ENCODE assay signal across 7 cellular contexts in the genomic region with DNA sequence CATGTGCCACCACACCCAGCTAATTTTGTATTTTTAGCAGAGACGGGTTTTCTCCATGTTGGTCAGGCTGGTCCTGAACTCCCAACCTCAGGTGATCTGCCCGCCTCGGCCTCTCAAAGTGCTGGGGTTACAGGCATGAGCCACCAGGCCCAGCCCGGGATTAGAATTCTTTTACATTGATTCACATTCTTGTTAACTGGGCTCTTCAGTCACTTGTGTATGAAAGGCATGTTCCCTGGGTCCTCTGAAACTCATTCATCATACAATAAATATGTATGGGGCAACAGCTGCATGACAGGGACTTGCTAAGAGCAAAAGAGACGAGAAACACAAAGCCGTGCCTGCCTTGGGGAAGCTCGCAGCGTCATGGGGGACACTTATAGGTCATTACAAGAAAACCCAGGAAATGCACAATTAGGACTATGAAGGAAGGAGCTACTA. TPM values are rescaled to one million over a fixed set of nuclear protein-coding genes. Genes with fewer than 3 reads are reported as not detected.
DNase-seq lines count a peak whose midpoint lies in the region; ATAC-seq and TF ChIP-seq lines count a peak whose summit lies in the region.
"Not testable (repeated sequence)": the region's sequence is repeated elsewhere in the genome, so short reads cannot be mapped to it uniquely, and the experiment has no call there.

No MANE protein-coding gene starts in this region.

- H3K4me3 Mint-ChIP-seq in mesothelial cell of epicardium: not testable (repeated sequence)

- not testable (repeated sequence) for H3K4me3 ChIP-seq in Panc1 (ENCODE audit: low read depth in 2 of 2, low read length in 2 of 2); epithelial cell of esophagus (ENCODE audit: low read length); right atrium auricular region; retinal pigment epithelial cell (ENCODE audit: low read length)

- not testable (repeated sequence) for H3K36me3 Mint-ChIP-seq in mesothelial cell of epicardium

- H3K9me3 ChIP-seq in Panc1 (ENCODE audit: control insufficient read depth, insufficient read depth, low read depth, low read length); right atrium auricular region: not testable (repeated sequence)

- not testable (repeated sequence) for BruUV-seq in Panc1 (replicated peaks; lab: Mats Ljungman, UMichigan)

- in situ Hi-C loops in Panc1 (cut with HindIII; ENCODE audit: low pct_unique_long_range_greater_than_20kb, low sequenced_read_pairs): not testable (repeated sequence)

- H3K36me3 ChIP-seq in Panc1 (ENCODE audit: control insufficient read depth, insufficient read depth, low read length); right atrium auricular region: not testable (repeated sequence)

- intact Hi-C loops in Panc1 (cut with micrococcal nuclease; ENCODE audit: unreplicated experiment): not testable (repeated sequence)

- not testable (repeated sequence) for ATAC-seq in Panc1

- DNase-seq in EH (ENCODE audit: low read depth) (peak; percentile 62), astrocyte of the hippocampus (ENCODE audit: low read depth, low spot score) (peak; percentile 42), epithelial cell of esophagus (ENCODE audit: low read depth) (peak; percentile 82), right atrium auricular region (ENCODE audit: low spot score) (peak; percentile 54), retinal pigment epithelial cell (ENCODE audit: low read depth) (peak; percentile 49)
- DNase-seq in Panc1 (ENCODE audit: low read depth, low spot score); mesothelial cell of epicardium (ENCODE audit: low spot score in 2 of 2, unreplicated experiment in 2 of 2): not testable (repeated sequence)

- H3K4me1 ChIP-seq in Panc1 (ENCODE audit: control insufficient read depth, insufficient read depth, low read length) (peaks cover 41% of the 10 kb centered on the region), right atrium auricular region (peaks cover 7 to 53% of the 10 kb centered on the region in 2 donors)

- not testable (repeated sequence) for H3K27me3 Mint-ChIP-seq in mesothelial cell of epicardium (ENCODE audit: low read depth)

- not testable (repeated sequence) for H3K27me3 ChIP-seq in Panc1 (ENCODE audit: control insufficient read depth, insufficient read depth, low read length); right atrium auricular region

- CTCF ChIA-PET in Panc1 (lab: Charles Lee): not testable (repeated sequence)

- TF ChIP-seq CTCF in Panc1 (IDR thresholded peaks at IDR 0.05); epithelial cell of esophagus (IDR thresholded peaks at IDR 0.05; ENCODE audit: insufficient read depth, low read depth, low read length, missing control alignments); right atrium auricular region (IDR thresholded peaks at IDR 0.05); mesothelial cell of epicardium (IDR thresholded peaks at IDR 0.05; ENCODE audit: unreplicated experiment); retinal pigment epithelial cell (conservative IDR thresholded peaks at IDR 0.05; ENCODE audit: low read depth, low read length): not testable (repeated sequence)

- peak overlapping the region; percentile 37 for H3K27ac Mint-ChIP-seq in mesothelial cell of epicardium

- H3K4me1 Mint-ChIP-seq in mesothelial cell of epicardium: peaks cover 46% of the 10 kb centered on the region

- POLR2A ChIA-PET in Panc1 (lab: Charles Lee): interaction anchor here (0.6 kb wide), 1 partner anchor 66 kb away, joined by 3 read pairs; no protein-coding TSS in a partner anchor

- H3K9me3 Mint-ChIP-seq in mesothelial cell of epicardium: not testable (repeated sequence)

- H3K27ac ChIP-seq in Panc1 (ENCODE audit: low read length): peak overlapping the region; percentile 25; the same call in 1 of the 2 replicates
- not testable (repeated sequence) for H3K27ac ChIP-seq in right atrium auricular region

RNA-seq across cellular contexts. Expression of a gene that starts 28.9 kb away (rescaled TPM):
- total RNA-seq in Panc1 (2021; ENCODE audit: unreplicated experiment) (4.8 TPM), right atrium auricular region (1 to 10 TPM; 1.8 to 2.0 TPM), mesothelial cell of epicardium (5.3 to 5.7 TPM (median 5.6 TPM) in 3 replicates)
- polyA plus RNA-seq in Panc1 (2012; ENCODE audit: insufficient read length): 4.2 TPM

RNA-seq across cellular contexts. Expression of a gene that starts 31.9 kb away (rescaled TPM):
- total RNA-seq in Panc1 (2021; ENCODE audit: unreplicated experiment) (0.49 TPM), right atrium auricular region (1 to 10 TPM; 4.6 to 9.8 TPM), mesothelial cell of epicardium (0.13 to 0.47 TPM (median 0.29 TPM) in 3 replicates)
- 0.07 TPM for polyA plus RNA-seq in Panc1 (2012; ENCODE audit: insufficient read length)

RNA-seq across cellular contexts. Expression of a gene that starts 43.6 kb away (rescaled TPM):
- total RNA-seq in Panc1 (2021; ENCODE audit: unreplicated experiment) (17.3 TPM), right atrium auricular region (10 to 100 TPM; 18.6 to 18.7 TPM), mesothelial cell of epicardium (42.2 to 44.4 TPM (median 44.4 TPM) in 3 replicates)
- 16.5 TPM for polyA plus RNA-seq in Panc1 (2012; ENCODE audit: insufficient read length)
